ENCODE assay signal across 8 cellular contexts in genomic region chr17:30922235-30922993, GRCh38. TPM values are rescaled to one million over a fixed set of nuclear protein-coding genes. Genes with fewer than 3 reads are reported as not detected.
A peak's percentile ranks its signal among the peaks of the same experiment; 100 is the strongest.
DNase-seq lines count a peak whose midpoint lies in the region; ATAC-seq, FAIRE-seq and TF ChIP-seq lines count a peak whose summit lies in the region.

No MANE protein-coding gene starts in this region.

- no peak for DNase-seq in activated CD4-positive, alpha-beta memory T cell treated with anti-CD3 and anti-CD28 coated beads for 36 hours
- peak; percentile 24 for DNase-seq in glutamatergic neuron
- peak in 5 of 6 donors; percentile 19 to 77 (median 41) for DNase-seq in pancreas
- no peak for DNase-seq in inferior parietal cortex (ENCODE audit: extremely low spot score)
- no peak for DNase-seq in NCI-H1436 treated with DMSO at 0.1 percent for 48 hours (lab: John Stamatoyannopoulos, UW)
- no peak for DNase-seq in NCI-H345 treated with DMSO at 0.1 percent for 48 hours (lab: John Stamatoyannopoulos, UW; ENCODE audit: unreplicated experiment)
- no peak for DNase-seq in SHP77 treated with DMSO at 0.1 percent for 48 hours (lab: John Stamatoyannopoulos, UW)

- no peak for FAIRE-seq in pancreas (lab: Jason Lieb, UNC)

- no peak overlapping the region for H3K27ac Mint-ChIP-seq in activated CD4-positive, alpha-beta memory T cell treated with anti-CD3 and anti-CD28 coated beads for 36 hours
- peak overlapping the region; percentile 73 for H3K27ac Mint-ChIP-seq in glutamatergic neuron (ENCODE audit: unreplicated experiment)

- ATAC-seq in GM18498 (IDR thresholded peaks at IDR 0.05; ENCODE audit: unreplicated experiment) (peak; percentile 8), pancreas (peak; percentile 44 to 60 (median 54))

- H3K4me3 ChIP-seq in pancreas = peak overlapping the region; percentile 36 to 71 (median 50)

- whole genome bisulfite sequencing in pancreas, 2 donors = 17 to 20% methylated on average over 53 to 64 of the region's 64 CpGs

- H3K36me3 Mint-ChIP-seq in activated CD4-positive, alpha-beta memory T cell treated with anti-CD3 and anti-CD28 coated beads for 36 hours = no peaks in the 10 kb centered on the region
- H3K36me3 Mint-ChIP-seq in glutamatergic neuron (ENCODE audit: unreplicated experiment) = no peaks in the 10 kb centered on the region

- peak overlapping the region in 2 of 4 donors; percentile 22 to 50 for H3K27ac ChIP-seq in pancreas

- no peaks in the 10 kb centered on the region for H3K9me3 Mint-ChIP-seq in activated CD4-positive, alpha-beta memory T cell treated with anti-CD3 and anti-CD28 coated beads for 36 hours
- H3K9me3 Mint-ChIP-seq in glutamatergic neuron (ENCODE audit: unreplicated experiment) = peaks cover 2% of the 10 kb centered on the region

- CTCF ChIA-PET in activated CD4-positive, alpha-beta memory T cell treated with anti-CD3 and anti-CD28 coated beads for 36 hours (lab: Charles Lee) = no interaction called here

- H3K27me3 ChIP-seq in pancreas = no peaks in the 10 kb centered on the region

- no peaks in the 10 kb centered on the region for H3K4me1 ChIP-seq in pancreas

- no peaks in the 10 kb centered on the region for H3K36me3 ChIP-seq in pancreas

- POLR2A ChIA-PET in activated CD4-positive, alpha-beta memory T cell treated with anti-CD3 and anti-CD28 coated beads for 36 hours (lab: Charles Lee) = interaction anchor here (0.5 kb wide), 1 partner anchor 84 kb away, joined by 3 read pairs; no protein-coding TSS in a partner anchor

- H3K4me3 Mint-ChIP-seq in activated CD4-positive, alpha-beta memory T cell treated with anti-CD3 and anti-CD28 coated beads for 36 hours = peak overlapping the region; percentile 49
- H3K4me3 Mint-ChIP-seq in glutamatergic neuron (ENCODE audit: unreplicated experiment) = peak overlapping the region; percentile 78

- intact Hi-C loops in activated CD4-positive, alpha-beta memory T cell treated with anti-CD3 and anti-CD28 coated beads for 36 hours (cut with micrococcal nuclease) = no loop called here
- intact Hi-C loops in pancreas (cut with DNase I) = no loop called here

- TF ChIP-seq CTCF in glutamatergic neuron (IDR thresholded peaks at IDR 0.05; ENCODE audit: partially characterized antibody, unreplicated experiment) = no peak
- no peak for TF ChIP-seq CTCF in pancreas (IDR thresholded peaks at IDR 0.05)

- no peaks in the 10 kb centered on the region for H3K9me3 ChIP-seq in pancreas

- peaks cover 11% of the 10 kb centered on the region for H3K4me1 Mint-ChIP-seq in activated CD4-positive, alpha-beta memory T cell treated with anti-CD3 and anti-CD28 coated beads for 36 hours (ENCODE audit: low read depth)
- H3K4me1 Mint-ChIP-seq in glutamatergic neuron (ENCODE audit: low read depth, unreplicated experiment) = no peaks in the 10 kb centered on the region

- H3K27me3 Mint-ChIP-seq in activated CD4-positive, alpha-beta memory T cell treated with anti-CD3 and anti-CD28 coated beads for 36 hours = peaks cover 44% of the 10 kb centered on the region
- H3K27me3 Mint-ChIP-seq in glutamatergic neuron (ENCODE audit: unreplicated experiment) = peaks cover 10% of the 10 kb centered on the region

RNA-seq across cellular contexts. Expression of gene ADAP2, which starts 0.7 kb away (rescaled TPM):
- 1 to 10 TPM; 1.0 to 1.3 TPM for total RNA-seq in activated CD4-positive, alpha-beta memory T cell treated with anti-CD3 and anti-CD28 coated beads for 36 hours
- 0.51 TPM for total RNA-seq in glutamatergic neuron (ENCODE audit: unreplicated experiment)
- 10 to 100 TPM in 1 of 6 donors, 1 to 10 TPM in 5; 2.1 to 13.3 (median 3.3) TPM for total RNA-seq in pancreas
- 1 to 10 TPM; 2.7 to 3.9 TPM for polyA plus RNA-seq in pancreas

RNA-seq across cellular contexts. Expression of gene TEFM, which starts 16.4 kb away (rescaled TPM):
- total RNA-seq in activated CD4-positive, alpha-beta memory T cell treated with anti-CD3 and anti-CD28 coated beads for 36 hours = 10 to 100 TPM in 1 of 2 experiments, 1 to 10 TPM in 1; 9.7 to 11.4 TPM
- 12.8 TPM for total RNA-seq in glutamatergic neuron (ENCODE audit: unreplicated experiment)
- total RNA-seq in pancreas = 1 to 10 TPM; 3.2 to 6.9 (median 5.5) TPM
- polyA plus RNA-seq in pancreas = 1 to 10 TPM; 3.6 to 6.3 TPM

RNA-seq across cellular contexts. Expression of gene RNF135, which starts 48.4 kb away (rescaled TPM):
- 1 to 10 TPM; 7.3 to 8.5 TPM for total RNA-seq in activated CD4-positive, alpha-beta memory T cell treated with anti-CD3 and anti-CD28 coated beads for 36 hours
- total RNA-seq in glutamatergic neuron (ENCODE audit: unreplicated experiment) = 0.59 TPM
- 10 to 100 TPM in 1 of 6 donors, 1 to 10 TPM in 5; 8.2 to 10.9 (median 8.6) TPM for total RNA-seq in pancreas
- polyA plus RNA-seq in pancreas = 1 to 10 TPM; 6.6 to 7.2 TPM

Comparison
In these comparisons a context has a peak if more than half of its experiments do, and no peak if none do; other contexts are left out.
1. DNase-seq: peak in glutamatergic neuron (single experiment) and pancreas (5 of 6); none in activated CD4-positive, alpha-beta memory T cell treated with anti-CD3 and anti-CD28 coated beads for 36 hours (single experiment), inferior parietal cortex (single experiment), NCI-H1436 treated with DMSO at 0.1 percent for 48 hours (single experiment), NCI-H345 treated with DMSO at 0.1 percent for 48 hours (single experiment) and SHP77 treated with DMSO at 0.1 percent for 48 hours (single experiment).